12 cellular contexts compared by ENCODE assay signal in the genomic region with DNA sequence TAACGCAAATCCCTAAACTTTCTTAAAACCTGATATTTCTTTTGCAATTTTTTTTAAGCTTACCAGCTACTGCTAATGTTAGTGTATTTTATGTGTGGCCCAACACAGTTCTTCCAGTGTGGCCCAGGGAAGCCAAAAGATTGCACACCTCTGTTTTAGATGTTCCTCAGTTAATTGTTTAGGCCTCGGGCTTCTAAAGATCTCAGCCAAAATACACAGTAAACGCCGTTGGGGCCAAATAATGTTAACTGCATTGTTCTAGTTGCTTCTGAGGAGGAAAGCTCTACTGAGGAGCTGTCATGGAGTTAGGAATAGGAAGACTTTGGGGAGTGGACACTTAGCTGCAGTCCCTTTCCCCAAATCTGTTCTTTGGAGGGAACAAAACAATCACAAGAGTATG. TPM values are rescaled to one million over a fixed set of nuclear protein-coding genes. Genes with fewer than 3 reads are reported as not detected.
DNase-seq lines count a peak whose midpoint lies in the region; ATAC-seq and TF ChIP-seq lines count a peak whose summit lies in the region.
"Had no signal": no experiment of that assay in that cellular context is flagged by ENCODE, and none has a peak within 500 bp of the region (broad histone marks: within the 10 kb centered on the region; RNA-seq: fewer than 3 reads in every experiment).

No MANE protein-coding gene starts in this region.

- H4K20me1 ChIP-seq in GM23248 (ENCODE audit: insufficient read depth): no peaks in the 10 kb centered on the region

- H3K4me2 ChIP-seq in GM23248 (ENCODE audit: unreplicated experiment): peak overlapping the region; percentile 94

- peaks cover 9% of the 10 kb centered on the region for H3K27me3 Mint-ChIP-seq in endothelial cell (ENCODE audit: unreplicated experiment)

- no peaks in the 10 kb centered on the region for H3K9me3 Mint-ChIP-seq in endothelial cell (ENCODE audit: unreplicated experiment)

- peaks cover 37% of the 10 kb centered on the region for H3K36me3 ChIP-seq in GM23248 (ENCODE audit: low read depth)
- H3K36me3 ChIP-seq in Panc1 (ENCODE audit: control insufficient read depth, insufficient read depth, low read length): peaks cover 44% of the 10 kb centered on the region
- peaks cover 6 to 60% of the 10 kb centered on the region in 2 donors for H3K36me3 ChIP-seq in psoas muscle (ENCODE audit: insufficient read depth in 1 of 2, low read depth in 1 of 2)
- peaks cover 15% of the 10 kb centered on the region for H3K36me3 ChIP-seq in suprapubic skin

- intact Hi-C loops in Panc1 (cut with micrococcal nuclease; ENCODE audit: unreplicated experiment) (loop anchor here (5.0 kb wide), 1 partner anchor 205 kb away; a partner anchor contains a TSS), psoas muscle (cut with DNase I) (no loop called here)

- BruUV-seq in Panc1 (replicated peaks; lab: Mats Ljungman, UMichigan): no TSS peak

- TF ChIP-seq POLR2A in suprapubic skin (IDR thresholded peaks at IDR 0.05): no peak

- no peaks in the 10 kb centered on the region for H3K9me3 ChIP-seq in GM23248 (ENCODE audit: low read depth)
- no peaks in the 10 kb centered on the region for H3K9me3 ChIP-seq in Panc1 (ENCODE audit: control insufficient read depth, insufficient read depth, low read depth, low read length)
- no peaks in the 10 kb centered on the region for H3K9me3 ChIP-seq in psoas muscle
- H3K9me3 ChIP-seq in suprapubic skin: no peaks in the 10 kb centered on the region

- TF ChIP-seq CTCF in Panc1 (IDR thresholded peaks at IDR 0.05): no peak
- TF ChIP-seq CTCF in endothelial cell (IDR thresholded peaks at IDR 0.05; ENCODE audit: unreplicated experiment): no peak
- TF ChIP-seq CTCF in psoas muscle (IDR thresholded peaks at IDR 0.05): no peak
- TF ChIP-seq CTCF in suprapubic skin (IDR thresholded peaks at IDR 0.05): no peak

- H3K27me3 ChIP-seq in GM23248 (replicated peaks; ENCODE audit: insufficient read depth) (no peaks in the 10 kb centered on the region), Panc1 (ENCODE audit: control insufficient read depth, insufficient read depth, low read length) (no peaks in the 10 kb centered on the region), psoas muscle (ENCODE audit: insufficient read depth in 3 of 3, low read length in 2 of 3) (no peaks in the 10 kb centered on the region), suprapubic skin (no peaks in the 10 kb centered on the region)

- H3K9ac ChIP-seq in GM23248: peak overlapping the region; percentile 25; the same call in 1 of the 2 replicates

- peaks cover 72% of the 10 kb centered on the region for H3K79me2 ChIP-seq in GM23248 (ENCODE audit: insufficient read depth)

- POLR2A ChIA-PET in Panc1 (lab: Charles Lee): interaction anchor here (0.6 kb wide), 1 partner anchor 41 kb away, joined by 3 read pairs; no protein-coding TSS in a partner anchor

- peaks cover 37% of the 10 kb centered on the region for H3F3A ChIP-seq in GM23248 (ENCODE audit: insufficient read depth)

- no peaks in the 10 kb centered on the region for H3K9me2 ChIP-seq in GM23248 (ENCODE audit: insufficient read depth)

- TF ChIP-seq EP300 in suprapubic skin (IDR thresholded peaks at IDR 0.05): no peak

- DNase-seq in GM23248 (no peak), Panc1 (ENCODE audit: low read depth, low spot score) (no peak), endothelial cell (ENCODE audit: low spot score) (no peak), psoas muscle (no peak), NCI-H1417 (lab: John Stamatoyannopoulos, UW) (no peak), NCI-H2171 (lab: John Stamatoyannopoulos, UW) (no peak), suprapubic skin (ENCODE audit: low spot score in 2 of 2) (no peak)
- DNase-seq: aorta; left cardiac atrium; NCI-H1436 treated with DMSO at 0.1 percent for 48 hours; stimulated activated CD4-positive, alpha-beta T cell treated with anti-CD3 and anti-CD28 coated beads, Interleukin-2, amount 100 ng/mL, for 48 hours had no signal

- H3K27ac ChIP-seq in GM23248: no peak overlapping the region; the same call in 1 of the 2 replicates
- peak overlapping the region; percentile 91 for H3K27ac ChIP-seq in Panc1 (ENCODE audit: low read length)
- peak overlapping the region; percentile 97 for H3K27ac ChIP-seq in psoas muscle
- no peak overlapping the region for H3K27ac ChIP-seq in suprapubic skin

- H3K27ac Mint-ChIP-seq in endothelial cell (ENCODE audit: unreplicated experiment): no peak overlapping the region

- peak overlapping the region; percentile 77 for H3K4me3 Mint-ChIP-seq in endothelial cell (ENCODE audit: unreplicated experiment)

- ATAC-seq in Panc1 (no peak), psoas muscle (no peak), HG02885 (IDR thresholded peaks at IDR 0.05; ENCODE audit: poor library complexity, unreplicated experiment) (no peak)
- ATAC-seq: left cardiac atrium had no signal

- H3K4me1 ChIP-seq in GM23248 (ENCODE audit: insufficient read depth): peaks cover 27% of the 10 kb centered on the region
- H3K4me1 ChIP-seq in Panc1 (ENCODE audit: control insufficient read depth, insufficient read depth, low read length): peaks cover 16% of the 10 kb centered on the region
- H3K4me1 ChIP-seq in psoas muscle: peaks cover 34% of the 10 kb centered on the region
- H3K4me1 ChIP-seq in suprapubic skin: peaks cover 39% of the 10 kb centered on the region

- H3K4me3 ChIP-seq in GM23248 (peak overlapping the region; percentile 89), Panc1 (ENCODE audit: low read depth in 2 of 2, low read length in 2 of 2) (peak overlapping the region; percentile 60 to 93), psoas muscle (peak overlapping the region; percentile 89), suprapubic skin (no peak overlapping the region)

- no peak overlapping the region for H2AFZ ChIP-seq in GM23248

- peaks cover 27% of the 10 kb centered on the region for H3K4me1 Mint-ChIP-seq in endothelial cell (ENCODE audit: unreplicated experiment)

- CTCF ChIA-PET in Panc1 (lab: Charles Lee): no interaction called here

- in situ Hi-C loops in GM23248 (cut with MboI): no loop called here
- in situ Hi-C loops in Panc1 (cut with HindIII; ENCODE audit: low pct_unique_long_range_greater_than_20kb, low sequenced_read_pairs): no loop called here

- H3K36me3 Mint-ChIP-seq in endothelial cell (ENCODE audit: low read depth, unreplicated experiment): peaks cover 11% of the 10 kb centered on the region

- WGBS in GM23248 (ENCODE audit: low coverage in 1 of 2, low lambda C conversion rate in 2 of 2, missing lambda C conversion rate in 2 of 2), 2 experiments: 65 to 73% methylated on average over 4 of the region's 4 CpGs
- 57 to 59% (median 59%) methylated on average over 4 of the region's 4 CpGs for WGBS in psoas muscle, 3 donors
- WGBS in suprapubic skin: 56% methylated on average over 4 of the region's 4 CpGs

RNA-seq across cellular contexts. Expression of a gene that starts 2.0 kb away (rescaled TPM):
- 54.6 and 83.3 TPM in 2 replicates for total RNA-seq in GM23248 (2014; rRNA removed; shearing (Covaris generic))
- polyA plus RNA-seq in GM23248 (2016; fragmentation: Nextera tagmentation; extraction: Ambion mirVana) (180 and 188 TPM in 2 replicates), psoas muscle (100 to 1,000 TPM; 155 to 304 (median 197) TPM)
- total RNA-seq in Panc1 (2021; ENCODE audit: unreplicated experiment) (278 TPM), endothelial cell (ENCODE audit: unreplicated experiment) (73.6 TPM), psoas muscle (100 to 1,000 TPM in 3 of 4 donors, 10 to 100 TPM in 1; 87.4 to 120 (median 112) TPM), suprapubic skin (10 to 100 TPM; 50.0 to 86.8 (median 75.9) TPM)
- 401 TPM for polyA plus RNA-seq in Panc1 (2012; ENCODE audit: insufficient read length)

RNA-seq across cellular contexts. Expression of a gene that starts 2.6 kb away (rescaled TPM):
- 106 and 151 TPM in 2 replicates for total RNA-seq in GM23248 (2014; rRNA removed; shearing (Covaris generic))
- polyA plus RNA-seq in GM23248 (2016; fragmentation: Nextera tagmentation; extraction: Ambion mirVana) (209 and 214 TPM in 2 replicates), psoas muscle (100 to 1,000 TPM; 188 to 468 (median 240) TPM)
- total RNA-seq in Panc1 (2021; ENCODE audit: unreplicated experiment) (553 TPM), endothelial cell (ENCODE audit: unreplicated experiment) (212 TPM), psoas muscle (100 to 1,000 TPM; 167 to 252 (median 192) TPM), suprapubic skin (100 to 1,000 TPM in 3 of 4 donors, 10 to 100 TPM in 1; 86.9 to 148 (median 112) TPM)
- polyA plus RNA-seq in Panc1 (2012; ENCODE audit: insufficient read length): 376 TPM

RNA-seq across cellular contexts. Expression of a gene that starts 13.7 kb away (rescaled TPM):
- total RNA-seq in GM23248 (2014; rRNA removed; shearing (Covaris generic)): 32.2 and 45.8 TPM in 2 replicates
- polyA plus RNA-seq in GM23248 (2016; fragmentation: Nextera tagmentation; extraction: Ambion mirVana) (57.6 and 67.1 TPM in 2 replicates), psoas muscle (10 to 100 TPM; 27.5 to 57.6 (median 31.4) TPM)
- total RNA-seq in Panc1 (2021; ENCODE audit: unreplicated experiment) (25.6 TPM), endothelial cell (ENCODE audit: unreplicated experiment) (31.0 TPM), psoas muscle (10 to 100 TPM; 22.7 to 30.0 (median 29.0) TPM), suprapubic skin (10 to 100 TPM; 17.8 to 30.4 (median 22.6) TPM)
- 31.6 TPM for polyA plus RNA-seq in Panc1 (2012; ENCODE audit: insufficient read length)

RNA-seq across cellular contexts. Expression of a gene that starts 48.8 kb away (rescaled TPM):
- 40.4 and 44.1 TPM in 2 replicates for total RNA-seq in GM23248 (2014; rRNA removed; shearing (Covaris generic))
- polyA plus RNA-seq in GM23248 (2016; fragmentation: Nextera tagmentation; extraction: Ambion mirVana) (57.7 and 59.4 TPM in 2 replicates), psoas muscle (10 to 100 TPM; 11.9 to 16.4 (median 14.5) TPM)
- total RNA-seq in Panc1 (2021; ENCODE audit: unreplicated experiment) (34.7 TPM), endothelial cell (ENCODE audit: unreplicated experiment) (22.1 TPM), psoas muscle (10 to 100 TPM in 3 of 4 donors, 1 to 10 TPM in 1; 9.9 to 20.2 (median 18.5) TPM), suprapubic skin (10 to 100 TPM; 19.7 to 30.5 (median 25.2) TPM)
- 17.4 TPM for polyA plus RNA-seq in Panc1 (2012; ENCODE audit: insufficient read length)

Comparison
In these comparisons a context has a peak if more than half of its experiments do, and no peak if none do; other contexts are left out.
1. H3K27ac ChIP-seq: peak in Panc1 (single experiment) and psoas muscle (single experiment); none in GM23248 (single experiment) and suprapubic skin (single experiment).